Comparison of ENCODE assay signal across 27 cellular contexts in genomic region chr2:239853706-239854327, GRCh38.
"Had no signal": no experiment of that assay in that cellular context is flagged by ENCODE, and none has a peak within 500 bp of the region (broad histone marks: within the 10 kb centered on the region; RNA-seq: fewer than 3 reads in every experiment).

No MANE protein-coding gene starts in this region.

- H3K36me3 Mint-ChIP-seq: stimulated activated effector memory CD8-positive, alpha-beta T cell treated with anti-CD3 and anti-CD28 coated beads, Interleukin-12 subunit alpha, Interleukin-12 subunit beta, amount 100 ng/mL, for 72 hours had no signal

- FAIRE-seq: endothelial cell of umbilical vein, islet of Langerhans, pancreas had no signal

- H3K9me3 ChIP-seq: pancreas had no signal

- H3K27me3 ChIP-seq: pancreas, right atrium auricular region, tibial nerve, upper lobe of left lung had no signal

- H3K27ac ChIP-seq: esophagus squamous epithelium, heart right ventricle, left lung, pancreas, right atrium auricular region, thoracic aorta, tibial nerve, upper lobe of left lung had no signal

- DNase-seq: cerebellar nuclear complex; cortex of kidney; effector CD8-positive, alpha-beta T cell; esophagus squamous epithelium; foreskin melanocyte; glutamatergic neuron; heart right ventricle; hippocampal formation; left cardiac atrium; left lung; mesendoderm; nephron progenitor cell; occipital lobe; pancreas; stimulated activated CD4-positive, alpha-beta T cell treated with anti-CD3 and anti-CD28 coated beads, Interleukin-2, amount 100 ng/mL, for 24 hours; stimulated activated CD4-positive, alpha-beta T cell treated with anti-CD3 and anti-CD28 coated beads, Interleukin-4, amount 100 ng/mL, for 24 hours; upper lobe of left lung had no signal

- H3K36me3 ChIP-seq: esophagus squamous epithelium, heart right ventricle, left lung, pancreas, right atrium auricular region, thoracic aorta, tibial nerve, upper lobe of left lung had no signal

- ATAC-seq: heart right ventricle; left cardiac atrium; left lung; naive thymus-derived CD8-positive, alpha-beta T cell; pancreas; sciatic nerve; stimulated activated effector memory CD8-positive, alpha-beta T cell treated with anti-CD3 and anti-CD28 coated beads, Interleukin-12 subunit alpha, Interleukin-12 subunit beta, amount 100 ng/mL, for 72 hours had no signal

- H3K4me3 Mint-ChIP-seq: naive thymus-derived CD8-positive, alpha-beta T cell; nephron progenitor cell; stimulated activated effector memory CD8-positive, alpha-beta T cell treated with anti-CD3 and anti-CD28 coated beads, Interleukin-12 subunit alpha, Interleukin-12 subunit beta, amount 100 ng/mL, for 72 hours; stimulated activated naive CD8-positive, alpha-beta T cell treated with anti-CD3 and anti-CD28 coated beads, Interleukin-15, Interleukin-2, amounts not matched to agents 100 ng/mL and 50 ng/mL, for 24 hours had no signal

- H3K4me1 Mint-ChIP-seq: naive thymus-derived CD8-positive, alpha-beta T cell; stimulated activated effector memory CD8-positive, alpha-beta T cell treated with anti-CD3 and anti-CD28 coated beads, Interleukin-12 subunit alpha, Interleukin-12 subunit beta, amount 100 ng/mL, for 72 hours had no signal

- H3K4me3 ChIP-seq: esophagus squamous epithelium, heart right ventricle, left lung, pancreas, right atrium auricular region, thoracic aorta, tibial nerve, upper lobe of left lung had no signal

- H3K4me1 ChIP-seq: esophagus squamous epithelium, heart right ventricle, left lung, pancreas, right atrium auricular region, upper lobe of left lung had no signal

- H3K27ac Mint-ChIP-seq: naive thymus-derived CD8-positive, alpha-beta T cell; nephron progenitor cell; progenitor cell of endocrine pancreas; stimulated activated effector memory CD8-positive, alpha-beta T cell treated with anti-CD3 and anti-CD28 coated beads, Interleukin-12 subunit alpha, Interleukin-12 subunit beta, amount 100 ng/mL, for 72 hours; stimulated activated naive CD8-positive, alpha-beta T cell treated with anti-CD3 and anti-CD28 coated beads, Interleukin-15, Interleukin-2, amounts not matched to agents 100 ng/mL and 50 ng/mL, for 24 hours had no signal
